Comparison of ENCODE assay signal across 17 cellular contexts in genomic region chr14:54098536-54098935, GRCh38.
DNase-seq lines count a peak whose midpoint lies in the region; ATAC-seq, FAIRE-seq and TF ChIP-seq lines count a peak whose summit lies in the region.
"Had no signal": no experiment of that assay in that cellular context is flagged by ENCODE, and none has a peak within 500 bp of the region (broad histone marks: within the 10 kb centered on the region; RNA-seq: fewer than 3 reads in every experiment).

No MANE protein-coding gene starts in this region.

- no peaks in the 10 kb centered on the region for H3K4me1 Mint-ChIP-seq in activated T-cell treated with anti-CD3 and anti-CD28 coated beads, Interleukin-2, amount 50 U/mL, for 24 hours (ENCODE audit: low read depth)
- no peaks in the 10 kb centered on the region for H3K4me1 Mint-ChIP-seq in activated CD8-positive, alpha-beta T cell treated with anti-CD3 and anti-CD28 coated beads, Interleukin-2, amount 10 ng/mL, durations not matched to agents 7 days and 5 days (ENCODE audit: low read depth)
- H3K4me1 Mint-ChIP-seq: CD8-positive, alpha-beta memory T cell; IgD-negative memory B cell had no signal

- H3K36me3 Mint-ChIP-seq in activated T-cell treated with anti-CD3 and anti-CD28 coated beads, Interleukin-2, amount 50 U/mL, for 24 hours (ENCODE audit: low read depth): no peaks in the 10 kb centered on the region
- no peaks in the 10 kb centered on the region for H3K36me3 Mint-ChIP-seq in activated CD8-positive, alpha-beta T cell treated with anti-CD3 and anti-CD28 coated beads, Interleukin-2, amount 10 ng/mL, durations not matched to agents 7 days and 5 days (ENCODE audit: low read depth)

- TF ChIP-seq CTCF in HCT116 (IDR thresholded peaks at IDR 0.05 in 2 of 3, conservative IDR thresholded peaks at IDR 0.05 in 1 of 3; ENCODE audit: borderline replicate concordance in 1 of 3, insufficient read depth in 1 of 3, low read depth in 2 of 3, low read length in 2 of 3) (no peak), bronchial epithelial cell (IDR thresholded peaks at IDR 0.05; ENCODE audit: insufficient read depth, low read length, severe bottlenecking) (no peak)

- no peak for ATAC-seq in HCT116
- ATAC-seq in activated CD8-positive, alpha-beta T cell treated with anti-CD3 and anti-CD28 coated beads, Interleukin-2, amount 10 ng/mL, durations not matched to agents 7 days and 5 days: no peak
- ATAC-seq: GM12878 had no signal

- H3K9ac ChIP-seq in HCT116 (ENCODE audit: low read length): no peak overlapping the region
- H3K9ac ChIP-seq: BLaER1, GM23248 had no signal

- H3K4me3 ChIP-seq in HCT116 (replicated peaks in 1 of 2; ENCODE audit: low read depth in 1 of 2, low read length in 2 of 2) (no peak overlapping the region), bronchial epithelial cell (ENCODE audit: low read depth, low read length) (no peak overlapping the region)
- H3K4me3 ChIP-seq: BLaER1, GM12878, GM23248 had no signal

- H3K27ac ChIP-seq in HCT116 (ENCODE audit: low read depth, low read length): no peak overlapping the region
- H3K27ac ChIP-seq: BLaER1, GM23248 had no signal

- H3K4me2 ChIP-seq in HCT116 (ENCODE audit: low read length): no peak overlapping the region
- H3K4me2 ChIP-seq: BLaER1 had no signal

- no peak for TF ChIP-seq RAD21 in HCT116 (IDR thresholded peaks at IDR 0.05; ENCODE audit: low read depth)

- no peaks in the 10 kb centered on the region for H3K79me2 ChIP-seq in HCT116 (ENCODE audit: insufficient read depth, low read length)

- H3K27ac Mint-ChIP-seq in activated T-cell treated with anti-CD3 and anti-CD28 coated beads, Interleukin-2, amount 50 U/mL, for 24 hours: no peak overlapping the region
- no peak overlapping the region for H3K27ac Mint-ChIP-seq in activated CD8-positive, alpha-beta T cell treated with anti-CD3 and anti-CD28 coated beads, Interleukin-2, amount 10 ng/mL, durations not matched to agents 7 days and 5 days
- H3K27ac Mint-ChIP-seq: IgD-negative memory B cell had no signal

- no peaks in the 10 kb centered on the region for H3K27me3 Mint-ChIP-seq in activated T-cell treated with anti-CD3 and anti-CD28 coated beads, Interleukin-2, amount 50 U/mL, for 24 hours
- H3K27me3 Mint-ChIP-seq in activated CD8-positive, alpha-beta T cell treated with anti-CD3 and anti-CD28 coated beads, Interleukin-2, amount 10 ng/mL, durations not matched to agents 7 days and 5 days (ENCODE audit: low read depth): no peaks in the 10 kb centered on the region
- H3K27me3 Mint-ChIP-seq: CD8-positive, alpha-beta memory T cell; IgD-negative memory B cell had no signal

- peaks cover 10 to 13% of the 10 kb centered on the region in 2 experiments; a peak in 2 of 4 replicates for H3K4me1 ChIP-seq in HCT116 (ENCODE audit: control insufficient read depth in 1 of 2, insufficient read depth in 2 of 2, low read length in 2 of 2)

- no peaks in the 10 kb centered on the region for H4K20me1 ChIP-seq in HCT116 (ENCODE audit: insufficient read depth)
- H4K20me1 ChIP-seq: BLaER1 had no signal

- H3K9me3 Mint-ChIP-seq in activated T-cell treated with anti-CD3 and anti-CD28 coated beads, Interleukin-2, amount 50 U/mL, for 24 hours: peaks cover 10% of the 10 kb centered on the region
- peaks cover 16% of the 10 kb centered on the region for H3K9me3 Mint-ChIP-seq in activated CD8-positive, alpha-beta T cell treated with anti-CD3 and anti-CD28 coated beads, Interleukin-2, amount 10 ng/mL, durations not matched to agents 7 days and 5 days (ENCODE audit: insufficient read depth)

- no peak overlapping the region for H3K4me3 Mint-ChIP-seq in activated T-cell treated with anti-CD3 and anti-CD28 coated beads, Interleukin-2, amount 50 U/mL, for 24 hours
- no peak overlapping the region for H3K4me3 Mint-ChIP-seq in activated CD8-positive, alpha-beta T cell treated with anti-CD3 and anti-CD28 coated beads, Interleukin-2, amount 10 ng/mL, durations not matched to agents 7 days and 5 days
- H3K4me3 Mint-ChIP-seq: CD8-positive, alpha-beta memory T cell; IgD-negative memory B cell had no signal

- H3K27me3 ChIP-seq in HCT116 (ENCODE audit: insufficient read depth, low read length) (no peaks in the 10 kb centered on the region), bronchial epithelial cell (ENCODE audit: control insufficient read depth, insufficient read depth, low read length) (no peaks in the 10 kb centered on the region)
- H3K27me3 ChIP-seq: BLaER1 had no signal

- no peak for FAIRE-seq in bronchial epithelial cell (lab: Jason Lieb, UNC)
- FAIRE-seq: GM12878, GM18507, H54 had no signal

- peak overlapping the region; percentile 19 for H2AFZ ChIP-seq in HCT116 (ENCODE audit: low read depth, low read length, poor library complexity, severe bottlenecking)
- H2AFZ ChIP-seq: GM23248 had no signal

- H3K36me3 ChIP-seq in HCT116 (ENCODE audit: control insufficient read depth in 1 of 2, insufficient read depth in 2 of 2, low read length in 2 of 2) (no peaks in the 10 kb centered on the region), bronchial epithelial cell (ENCODE audit: control insufficient read depth, insufficient read depth, low read length) (no peaks in the 10 kb centered on the region)
- H3K36me3 ChIP-seq: BLaER1 had no signal

- DNase-seq in EL (peak; percentile 19), HCT116 (ENCODE audit: low read depth, low spot score) (no peak), NCI-H226 (peak; percentile 53), bronchial epithelial cell (ENCODE audit: low read depth) (peak; percentile 49), NCI-H2107 (lab: John Stamatoyannopoulos, UW) (no peak), kidney glomerular epithelial cell (lab: John Stamatoyannopoulos, UW) (no peak)
- DNase-seq in activated T-cell treated with anti-CD3 and anti-CD28 coated beads, Interleukin-2, amount 50 U/mL, for 24 hours: no peak
- no peak for DNase-seq in activated CD8-positive, alpha-beta T cell treated with anti-CD3 and anti-CD28 coated beads, Interleukin-2, amount 10 ng/mL, durations not matched to agents 7 days and 5 days
- DNase-seq: Caco-2; CD8-positive, alpha-beta memory T cell; DND-41; GM23248 had no signal

- RAD21 ChIA-PET in HCT116 (lab: Charles Lee; ENCODE audit: low non-redundant PET in 1 of 2, low total read pairs in 2 of 2, uncharacterized antibody in 2 of 2, unreplicated experiment in 2 of 2): no interaction called here

- CTCF ChIA-PET in HCT116 (lab: Charles Lee): no interaction called here
- CTCF ChIA-PET in activated CD8-positive, alpha-beta T cell treated with anti-CD3 and anti-CD28 coated beads, Interleukin-2, amount 10 ng/mL, durations not matched to agents 7 days and 5 days (lab: Charles Lee): no interaction called here

- no TSS peak for BruUV-seq in HCT116 (replicated peaks; lab: Mats Ljungman, UMichigan)

- TF ChIP-seq POLR2A in HCT116 (IDR thresholded peaks at IDR 0.05; ENCODE audit: borderline replicate concordance, extremely low read depth, insufficient read depth, insufficient read length): no peak

- intact Hi-C loops in HCT116 (cut with micrococcal nuclease): no loop called here

- H3K9me2 ChIP-seq in HCT116 (ENCODE audit: insufficient read depth): no peaks in the 10 kb centered on the region

- POLR2A ChIA-PET in HCT116 (lab: Charles Lee): no interaction called here
- POLR2A ChIA-PET in activated CD8-positive, alpha-beta T cell treated with anti-CD3 and anti-CD28 coated beads, Interleukin-2, amount 10 ng/mL, durations not matched to agents 7 days and 5 days (lab: Charles Lee): no interaction called here

- peaks cover 4 to 5% of the 10 kb centered on the region in 2 experiments; a peak in 2 of 4 replicates for H3K9me3 ChIP-seq in HCT116 (ENCODE audit: control insufficient read depth in 1 of 2, insufficient read depth in 1 of 2, low read depth in 1 of 2, low read length in 2 of 2)

TF ChIP-seq in HCT116, 20 proteins besides CTCF, POLR2A, EP300 and RAD21 (continues in another document):
- TF ChIP-seq CEBPB (IDR thresholded peaks at IDR 0.05; ENCODE audit: low read depth): no peak
- TF ChIP-seq ZFX (IDR thresholded peaks at IDR 0.05): no peak
- TF ChIP-seq TCF7L2 (IDR thresholded peaks at IDR 0.05; ENCODE audit: borderline replicate concordance, extremely low read depth, insufficient read depth, insufficient read length): no peak
- no peak for TF ChIP-seq JUND (IDR thresholded peaks at IDR 0.05)
- no peak for TF ChIP-seq ELF1 (IDR thresholded peaks at IDR 0.05; ENCODE audit: borderline replicate concordance, low read depth)
- no peak for TF ChIP-seq SRF (IDR thresholded peaks at IDR 0.05; ENCODE audit: low read depth)
- no peak for TF ChIP-seq EZH2 (IDR thresholded peaks at IDR 0.05)
- TF ChIP-seq ZNF274 (IDR thresholded peaks at IDR 0.05; ENCODE audit: low read depth, low read length): no peak
- no peak for TF ChIP-seq EZH2phosphoT487 (IDR thresholded peaks at IDR 0.05; ENCODE audit: borderline replicate concordance)
- TF ChIP-seq FOSL1 (IDR thresholded peaks at IDR 0.05; ENCODE audit: low read depth): no peak
- no peak for TF ChIP-seq EGR1 (IDR thresholded peaks at IDR 0.05; ENCODE audit: low read depth)
- TF ChIP-seq SIN3A (IDR thresholded peaks at IDR 0.05; ENCODE audit: low read depth): no peak
- TF ChIP-seq ZBTB33 (IDR thresholded peaks at IDR 0.05; ENCODE audit: extremely low read depth, insufficient replicate concordance, low read length): no peak

Comparison
In these comparisons a context has a peak if more than half of its experiments do, and no peak if none do; other contexts are left out.
1. DNase-seq: peak in EL (single experiment), NCI-H226 (single experiment) and bronchial epithelial cell (single experiment); none in HCT116 (single experiment), activated T-cell treated with anti-CD3 and anti-CD28 coated beads, Interleukin-2, amount 50 U/mL, for 24 hours (single experiment), NCI-H2107 (single experiment), activated CD8-positive, alpha-beta T cell treated with anti-CD3 and anti-CD28 coated beads, Interleukin-2, amount 10 ng/mL, durations not matched to agents 7 days and 5 days (single experiment) and kidney glomerular epithelial cell (single experiment).